ENCODE assay signal across 8 cellular contexts in genomic region chr11:4626207-4627105, GRCh38. TPM values are rescaled to one million over a fixed set of nuclear protein-coding genes. Genes with fewer than 3 reads are reported as not detected.
DNase-seq lines count a peak whose midpoint lies in the region; ATAC-seq, FAIRE-seq and TF ChIP-seq lines count a peak whose summit lies in the region.

No MANE protein-coding gene starts in this region.

- POLR2A ChIA-PET in HCT116 (lab: Charles Lee) = no interaction called here

- ATAC-seq in HCT116 = peak; percentile 95

- no peak overlapping the region for H3K4me3 Mint-ChIP-seq in mesothelial cell of epicardium

- TF ChIP-seq CTCF in HCT116 (IDR thresholded peaks at IDR 0.05 in 2 of 3, conservative IDR thresholded peaks at IDR 0.05 in 1 of 3; ENCODE audit: borderline replicate concordance in 1 of 3, insufficient read depth in 1 of 3, low read depth in 2 of 3, low read length in 2 of 3) (peak; percentile 62 to 83 (median 70)), mesothelial cell of epicardium (IDR thresholded peaks at IDR 0.05; ENCODE audit: unreplicated experiment) (peak; percentile 82), lower leg skin (IDR thresholded peaks at IDR 0.05) (no peak)

- no peaks in the 10 kb centered on the region for H3K9me2 ChIP-seq in HCT116 (ENCODE audit: insufficient read depth)

- no peaks in the 10 kb centered on the region for H3K79me2 ChIP-seq in HCT116 (ENCODE audit: insufficient read depth, low read length)

- intact Hi-C loops in HCT116 (cut with micrococcal nuclease) (loop anchor here (1.0 to 10.0 kb wide), 6 partner anchors 378 to 1268 kb away; partner anchors contain the start of genes OR52E5 and OR52N2), lower leg skin (cut with DNase I; ENCODE audit: low total_unique reads) (no loop called here)

- no peaks in the 10 kb centered on the region for H3K36me3 Mint-ChIP-seq in mesothelial cell of epicardium

- no peak overlapping the region for H3K9ac ChIP-seq in HCT116 (ENCODE audit: low read length)

- no peak overlapping the region for H3K27ac ChIP-seq in HCT116 (ENCODE audit: low read depth, low read length)

- H2AFZ ChIP-seq in HCT116 (ENCODE audit: low read depth, low read length, poor library complexity, severe bottlenecking) = peak overlapping the region; percentile 13

- BruUV-seq in HCT116 (replicated peaks; lab: Mats Ljungman, UMichigan) = no TSS peak

- peaks cover 4% of the 10 kb centered on the region for H3K9me3 Mint-ChIP-seq in mesothelial cell of epicardium

- H3K27me3 ChIP-seq in HCT116 (ENCODE audit: insufficient read depth, low read length) = peaks cover 12% of the 10 kb centered on the region; the same call in 1 of the 2 replicates

- no peaks in the 10 kb centered on the region for H3K4me1 Mint-ChIP-seq in mesothelial cell of epicardium

- peak overlapping the region; percentile 19; the same call in 1 of the 2 replicates for H3K4me2 ChIP-seq in HCT116 (ENCODE audit: low read length)

- H3K4me3 ChIP-seq in HCT116 (replicated peaks in 1 of 2; ENCODE audit: low read depth in 1 of 2, low read length in 2 of 2) (no peak overlapping the region), lower leg skin (ENCODE audit: low read depth, poor library complexity, severe bottlenecking) (no peak overlapping the region)

- H3K4me1 ChIP-seq in HCT116 (ENCODE audit: control insufficient read depth in 1 of 2, insufficient read depth in 2 of 2, low read length in 2 of 2) = no peaks in the 10 kb centered on the region

- H3K36me3 ChIP-seq in HCT116 (ENCODE audit: control insufficient read depth in 1 of 2, insufficient read depth in 2 of 2, low read length in 2 of 2) = no peaks in the 10 kb centered on the region

- no peaks in the 10 kb centered on the region for H4K20me1 ChIP-seq in HCT116 (ENCODE audit: insufficient read depth)

- TF ChIP-seq POLR2A in HCT116 (IDR thresholded peaks at IDR 0.05; ENCODE audit: borderline replicate concordance, extremely low read depth, insufficient read depth, insufficient read length) (no peak), lower leg skin (IDR thresholded peaks at IDR 0.05) (no peak)

- CTCF ChIA-PET in HCT116 (lab: Charles Lee) = interaction anchor here (1.2 to 4.3 kb wide), 5 partner anchors 10 to 1184 kb away, joined by 3 to 25 read pairs (median 4); partner anchors contain the start of gene OR51D1

- TF ChIP-seq RAD21 in HCT116 (IDR thresholded peaks at IDR 0.05; ENCODE audit: low read depth) = peak; percentile 80

- peak; percentile 75 for DNase-seq in DMS53 treated with DMSO at 0.1 percent for 48 hours (lab: John Stamatoyannopoulos, UW; ENCODE audit: unreplicated experiment)
- DNase-seq in HCT116 (ENCODE audit: low read depth, low spot score) = peak; percentile 75
- peak; percentile 83 for DNase-seq in NCI-H2029 (lab: John Stamatoyannopoulos, UW)
- peak; percentile 16 for DNase-seq in T follicular helper cell (ENCODE audit: low read depth)
- DNase-seq in dermis microvascular lymphatic vessel endothelial cell (ENCODE audit: low read depth in 2 of 2) = peak; percentile 36 to 74
- DNase-seq in mesothelial cell of epicardium (ENCODE audit: low spot score in 2 of 2, unreplicated experiment in 2 of 2) = peak; percentile 42 to 62
- peak; percentile 55 for DNase-seq in urothelium cell line (ENCODE audit: low spot score)
- no peak for DNase-seq in lower leg skin (ENCODE audit: low spot score in 2 of 2)

- no peak overlapping the region for H3K27ac Mint-ChIP-seq in mesothelial cell of epicardium

- H3K27me3 Mint-ChIP-seq in mesothelial cell of epicardium (ENCODE audit: low read depth) = peaks cover 33% of the 10 kb centered on the region

- RAD21 ChIA-PET in HCT116 (lab: Charles Lee; ENCODE audit: low non-redundant PET in 1 of 2, low total read pairs in 2 of 2, uncharacterized antibody in 2 of 2, unreplicated experiment in 2 of 2) = no interaction called here

- no peak for FAIRE-seq in urothelium cell line (lab: Jason Lieb, UNC)

- no peaks in the 10 kb centered on the region for H3K9me3 ChIP-seq in HCT116 (ENCODE audit: control insufficient read depth in 1 of 2, insufficient read depth in 1 of 2, low read depth in 1 of 2, low read length in 2 of 2)

- 35 to 42% methylated on average over 15 of the region's 15 CpGs for WGBS in lower leg skin, 2 donors

TF ChIP-seq in HCT116, 20 proteins besides CTCF, POLR2A, EP300 and RAD21 (continues in another document):
- no peak for TF ChIP-seq SP1 (IDR thresholded peaks at IDR 0.05; ENCODE audit: low read depth)
- no peak for TF ChIP-seq CBX3 (IDR thresholded peaks at IDR 0.05; ENCODE audit: low read depth)
- TF ChIP-seq ELF1 (IDR thresholded peaks at IDR 0.05; ENCODE audit: borderline replicate concordance, low read depth) = no peak
- TF ChIP-seq, protein P1, sequence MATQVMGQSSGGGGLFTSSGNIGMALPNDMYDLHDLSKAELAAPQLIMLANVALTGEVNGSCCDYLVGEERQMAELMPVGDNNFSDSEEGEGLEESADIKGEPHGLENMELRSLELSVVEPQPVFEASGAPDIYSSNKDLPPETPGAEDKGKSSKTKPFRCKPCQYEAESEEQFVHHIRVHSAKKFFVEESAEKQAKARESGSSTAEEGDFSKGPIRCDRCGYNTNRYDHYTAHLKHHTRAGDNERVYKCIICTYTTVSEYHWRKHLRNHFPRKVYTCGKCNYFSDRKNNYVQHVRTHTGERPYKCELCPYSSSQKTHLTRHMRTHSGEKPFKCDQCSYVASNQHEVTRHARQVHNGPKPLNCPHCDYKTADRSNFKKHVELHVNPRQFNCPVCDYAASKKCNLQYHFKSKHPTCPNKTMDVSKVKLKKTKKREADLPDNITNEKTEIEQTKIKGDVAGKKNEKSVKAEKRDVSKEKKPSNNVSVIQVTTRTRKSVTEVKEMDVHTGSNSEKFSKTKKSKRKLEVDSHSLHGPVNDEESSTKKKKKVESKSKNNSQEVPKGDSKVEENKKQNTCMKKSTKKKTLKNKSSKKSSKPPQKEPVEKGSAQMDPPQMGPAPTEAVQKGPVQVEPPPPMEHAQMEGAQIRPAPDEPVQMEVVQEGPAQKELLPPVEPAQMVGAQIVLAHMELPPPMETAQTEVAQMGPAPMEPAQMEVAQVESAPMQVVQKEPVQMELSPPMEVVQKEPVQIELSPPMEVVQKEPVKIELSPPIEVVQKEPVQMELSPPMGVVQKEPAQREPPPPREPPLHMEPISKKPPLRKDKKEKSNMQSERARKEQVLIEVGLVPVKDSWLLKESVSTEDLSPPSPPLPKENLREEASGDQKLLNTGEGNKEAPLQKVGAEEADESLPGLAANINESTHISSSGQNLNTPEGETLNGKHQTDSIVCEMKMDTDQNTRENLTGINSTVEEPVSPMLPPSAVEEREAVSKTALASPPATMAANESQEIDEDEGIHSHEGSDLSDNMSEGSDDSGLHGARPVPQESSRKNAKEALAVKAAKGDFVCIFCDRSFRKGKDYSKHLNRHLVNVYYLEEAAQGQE (IDR thresholded peaks at IDR 0.05; ENCODE audit: low read depth) = no peak
- TF ChIP-seq CEBPB (IDR thresholded peaks at IDR 0.05; ENCODE audit: low read depth) = no peak
- no peak for TF ChIP-seq EZH2 (IDR thresholded peaks at IDR 0.05)
- TF ChIP-seq, protein P2, sequence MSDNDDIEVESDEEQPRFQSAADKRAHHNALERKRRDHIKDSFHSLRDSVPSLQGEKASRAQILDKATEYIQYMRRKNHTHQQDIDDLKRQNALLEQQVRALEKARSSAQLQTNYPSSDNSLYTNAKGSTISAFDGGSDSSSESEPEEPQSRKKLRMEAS (IDR thresholded peaks at IDR 0.05) = no peak
- no peak for TF ChIP-seq TCF7L2 (IDR thresholded peaks at IDR 0.05; ENCODE audit: borderline replicate concordance, extremely low read depth, insufficient read depth, insufficient read length)
- no peak for TF ChIP-seq FOSL1 (IDR thresholded peaks at IDR 0.05; ENCODE audit: low read depth)
- no peak for TF ChIP-seq EZH2phosphoT487 (IDR thresholded peaks at IDR 0.05; ENCODE audit: borderline replicate concordance)
- TF ChIP-seq JUND (IDR thresholded peaks at IDR 0.05) = no peak
- TF ChIP-seq, protein P3, sequence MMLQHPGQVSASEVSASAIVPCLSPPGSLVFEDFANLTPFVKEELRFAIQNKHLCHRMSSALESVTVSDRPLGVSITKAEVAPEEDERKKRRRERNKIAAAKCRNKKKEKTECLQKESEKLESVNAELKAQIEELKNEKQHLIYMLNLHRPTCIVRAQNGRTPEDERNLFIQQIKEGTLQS (IDR thresholded peaks at IDR 0.05) = no peak
- no peak for TF ChIP-seq SIN3A (IDR thresholded peaks at IDR 0.05; ENCODE audit: low read depth)
- TF ChIP-seq YY1 (IDR thresholded peaks at IDR 0.05; ENCODE audit: extremely low read depth, insufficient replicate concordance, low read depth, low read length) = no peak
- TF ChIP-seq POLR2AphosphoS5 (IDR thresholded peaks at IDR 0.05; ENCODE audit: low read depth, low read length) = no peak

RNA-seq across cellular contexts. Expression of gene OR51D1, which starts 10.8 kb away (rescaled TPM):
- not detected for total RNA-seq in HCT116 (2021; ENCODE audit: unreplicated experiment)
- polyA plus RNA-seq in HCT116 (2012) = not detected in 2 replicates
- not detected in 2 replicates for total RNA-seq in dermis microvascular lymphatic vessel endothelial cell
- total RNA-seq in mesothelial cell of epicardium = not detected in 3 replicates
- not detected for total RNA-seq in lower leg skin

RNA-seq across cellular contexts. Expression of gene OR51E1, which starts 17.3 kb away (rescaled TPM):
- total RNA-seq in HCT116 (2021; ENCODE audit: unreplicated experiment) (not detected), dermis microvascular lymphatic vessel endothelial cell (not detected in 2 replicates), mesothelial cell of epicardium (not detected in 3 replicates), lower leg skin (under 1 TPM; 0.11 to 0.39 (median 0.21) TPM)
- polyA plus RNA-seq in HCT116 (2012) = not detected in 2 replicates

RNA-seq across cellular contexts. Expression of gene TRIM68, which starts 18.4 kb away (rescaled TPM):
- total RNA-seq in HCT116 (2021; ENCODE audit: unreplicated experiment) = 8.3 TPM
- 4.2 and 5.3 TPM in 2 replicates for polyA plus RNA-seq in HCT116 (2012)
- total RNA-seq in dermis microvascular lymphatic vessel endothelial cell = 7.4 and 10.1 TPM in 2 replicates
- total RNA-seq in mesothelial cell of epicardium = 20.2 to 23.3 TPM (median 21.4 TPM) in 3 replicates
- 10 to 100 TPM in 1 of 4 donors, 1 to 10 TPM in 3; 7.3 to 12.5 (median 8.9) TPM for total RNA-seq in lower leg skin

RNA-seq across cellular contexts. Expression of gene OR52I1, which starts 32.6 kb away (rescaled TPM):
- total RNA-seq in HCT116 (2021; ENCODE audit: unreplicated experiment) (not detected), dermis microvascular lymphatic vessel endothelial cell (not detected in 2 replicates), mesothelial cell of epicardium (not detected in 3 replicates), lower leg skin (not detected)
- polyA plus RNA-seq in HCT116 (2012) = 0.01 TPM in 1 of 2 replicates, not detected in the other

RNA-seq across cellular contexts. Expression of gene OR52I2, which starts 44.9 kb away (rescaled TPM):
- total RNA-seq in HCT116 (2021; ENCODE audit: unreplicated experiment) (not detected), dermis microvascular lymphatic vessel endothelial cell (not detected in 2 replicates), mesothelial cell of epicardium (not detected in 3 replicates), lower leg skin (not detected)
- polyA plus RNA-seq in HCT116 (2012) = 0.01 TPM in 1 of 2 replicates, not detected in the other

Comparison
In these comparisons a context has a peak if more than half of its experiments do, and no peak if none do; other contexts are left out.
1. DNase-seq: peak in DMS53 treated with DMSO at 0.1 percent for 48 hours (single experiment), HCT116 (single experiment), NCI-H2029 (single experiment), T follicular helper cell (single experiment), dermis microvascular lymphatic vessel endothelial cell (2 of 2), mesothelial cell of epicardium (2 of 2) and urothelium cell line (single experiment); none in lower leg skin (0 of 2).
2. CTCF ChIP-seq: peak in HCT116 (3 of 3) and mesothelial cell of epicardium (single experiment); none in lower leg skin (0 of 3).